In the genomic region with DNA sequence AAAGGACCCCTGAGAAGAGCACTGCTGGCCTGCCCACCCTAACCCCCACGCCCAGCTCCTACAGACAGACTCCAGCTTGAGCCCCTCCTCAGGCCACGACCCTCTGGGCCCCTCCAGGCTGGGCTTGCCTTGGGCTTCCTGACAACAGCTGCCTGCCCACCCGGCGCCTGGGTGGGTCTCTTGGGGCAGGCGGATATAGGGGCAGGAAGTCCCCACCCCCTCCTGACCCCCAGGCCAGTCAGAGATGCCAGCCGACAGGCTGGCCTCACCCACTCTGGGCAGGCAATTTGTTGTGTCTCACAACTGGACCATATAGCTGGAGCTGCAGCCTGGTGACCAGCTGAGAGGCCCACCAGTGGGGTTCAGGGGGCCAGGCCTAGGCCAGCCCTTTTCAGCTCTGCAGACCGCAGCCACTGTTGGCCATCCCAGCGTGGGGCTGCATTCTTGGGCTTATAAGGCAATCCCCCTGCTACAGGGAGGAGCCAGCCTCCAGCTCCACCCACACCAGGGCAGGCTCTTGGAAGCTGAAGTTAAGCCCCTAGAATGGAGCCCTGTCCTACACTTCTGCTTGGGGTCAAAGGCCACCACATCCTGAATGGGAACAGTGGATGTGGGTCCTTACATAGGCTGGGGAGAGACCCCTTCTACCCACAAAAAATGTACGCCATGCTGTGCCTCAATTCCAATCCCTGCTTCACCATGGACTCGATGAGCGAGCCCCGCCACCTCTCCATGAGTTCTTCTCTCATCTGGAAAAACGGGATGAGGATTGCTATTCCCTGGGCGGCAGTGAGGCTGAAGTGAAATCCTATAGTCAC, we compare ENCODE assay signal across 8 cellular contexts. TPM values are rescaled to one million over a fixed set of nuclear protein-coding genes. Genes with fewer than 3 reads are reported as not detected.
DNase-seq lines count a peak whose midpoint lies in the region; ATAC-seq lines count a peak whose summit lies in the region.

No MANE protein-coding gene starts in this region.

- peaks cover 0 to 4% of the 10 kb centered on the region in 2 donors for H3K36me3 ChIP-seq in aorta (ENCODE audit: control insufficient read depth in 1 of 2, insufficient read depth in 2 of 2, low read length in 1 of 2)

- no peaks in the 10 kb centered on the region for H3K27me3 ChIP-seq in aorta (ENCODE audit: control insufficient read depth in 1 of 2, insufficient read depth in 2 of 2, low read length in 1 of 2)

- ATAC-seq in memory B cell (ENCODE audit: low read depth) (no peak), aorta (ENCODE audit: low FRiP score) (peak; percentile 65)

- H3K27ac ChIP-seq in cingulate gyrus (ENCODE audit: low read depth, low read length) (peak overlapping the region; percentile 55), aorta (ENCODE audit: low read depth in 1 of 2, low read length in 2 of 2) (peak overlapping the region; percentile 89 to 95)

- H3K27ac Mint-ChIP-seq in memory B cell, result no peak overlapping the region

- DNase-seq in Daoy (ENCODE audit: low read depth) (peak; percentile 96), NOMO-1 treated with dmso at 0.1 percent for 144 hours (lab: John Stamatoyannopoulos, UW; ENCODE audit: unreplicated experiment) (peak; percentile 18), memory B cell (ENCODE audit: low spot score in 2 of 2) (no peak), aorta (peak; percentile 94), NCI-H748 treated with DMSO at 0.1 percent for 48 hours (lab: John Stamatoyannopoulos, UW) (no peak), NCI-H146 (lab: John Stamatoyannopoulos, UW) (no peak)
- DNase-seq in stimulated activated naive CD4-positive, alpha-beta T cell treated with Interleukin-2 at 50 U/mL for 16 hours (lab: John Stamatoyannopoulos, UW), result no peak

- H3K4me3 Mint-ChIP-seq in memory B cell, result peak overlapping the region; percentile 87

- no peaks in the 10 kb centered on the region for H3K9me3 ChIP-seq in aorta (ENCODE audit: control insufficient read depth, low read length)

- no peaks in the 10 kb centered on the region for H3K4me1 ChIP-seq in aorta (ENCODE audit: control insufficient read depth in 1 of 2, insufficient read depth in 2 of 2, low read length in 2 of 2)

- peak overlapping the region; percentile 64 to 67 for H3K4me3 ChIP-seq in aorta (ENCODE audit: low read length in 2 of 2)

- H3K9me3 Mint-ChIP-seq in memory B cell, result no peaks in the 10 kb centered on the region

- WGBS in aorta, 2 donors, result 15 to 20% methylated on average over 14 of the region's 14 CpGs

- intact Hi-C loops in aorta (cut with DNase I), result loop anchor here in 1 of 2 donors (2.0 kb wide), 2 partner anchors 39 to 69 kb away; partner anchors contain the start of gene GRK6

- H3K27me3 Mint-ChIP-seq in memory B cell, result peaks cover 1% of the 10 kb centered on the region

- peaks cover 36% of the 10 kb centered on the region for H3K4me1 Mint-ChIP-seq in memory B cell

- H3K36me3 Mint-ChIP-seq in memory B cell, result peaks cover 14% of the 10 kb centered on the region

RNA-seq across cellular contexts. Expression of gene PDLIM7, which starts 2.0 kb away (rescaled TPM):
- 197 and 234 TPM in 2 replicates for total RNA-seq in Daoy (2014; rRNA removed; shearing (Covaris generic))
- 100 to 1,000 TPM; 510 to 729 TPM for total RNA-seq in aorta
- 1,000 to 10,000 TPM in 1 of 2 donors, 100 to 1,000 TPM in 1; 184 to 1,248 TPM for polyA plus RNA-seq in aorta

RNA-seq across cellular contexts. Expression of gene DOK3, which starts 14.2 kb away (rescaled TPM):
- total RNA-seq in Daoy (2014; rRNA removed; shearing (Covaris generic)), result 3.7 and 3.9 TPM in 2 replicates
- 10 to 100 TPM; 15.0 to 21.6 TPM for total RNA-seq in aorta
- polyA plus RNA-seq in aorta, result 1 to 10 TPM; 2.7 to 4.4 TPM

RNA-seq across cellular contexts. Expression of gene DDX41, which starts 21.3 kb away (rescaled TPM):
- total RNA-seq in Daoy (2014; rRNA removed; shearing (Covaris generic)), result 68.7 and 91.5 TPM in 2 replicates
- total RNA-seq in aorta, result 10 to 100 TPM; 45.0 to 54.9 TPM
- 10 to 100 TPM; 46.5 to 95.4 TPM for polyA plus RNA-seq in aorta

RNA-seq across cellular contexts. Expression of gene DBN1, which starts 22.0 kb away (rescaled TPM):
- total RNA-seq in Daoy (2014; rRNA removed; shearing (Covaris generic)), result 166 and 187 TPM in 2 replicates
- 100 to 1,000 TPM in 1 of 2 donors, 10 to 100 TPM in 1; 66.3 to 140 TPM for total RNA-seq in aorta
- polyA plus RNA-seq in aorta, result 10 to 100 TPM; 23.7 to 68.9 TPM

RNA-seq across cellular contexts. Expression of gene PRR7, which starts 48.8 kb away (rescaled TPM):
- 15.7 and 21.4 TPM in 2 replicates for total RNA-seq in Daoy (2014; rRNA removed; shearing (Covaris generic))
- 1 to 10 TPM; 1.9 to 2.0 TPM for total RNA-seq in aorta
- polyA plus RNA-seq in aorta, result under 1 TPM in 1 of 2 donors, not detected in 1; 0.74 TPM

Comparison
In these comparisons a context has a peak if more than half of its experiments do, and no peak if none do; other contexts are left out.
1. DNase-seq: peak in Daoy (single experiment), NOMO-1 treated with dmso at 0.1 percent for 144 hours (single experiment) and aorta (2 of 2); none in memory B cell (0 of 2), NCI-H748 treated with DMSO at 0.1 percent for 48 hours (single experiment), stimulated activated naive CD4-positive, alpha-beta T cell treated with Interleukin-2 at 50 U/mL for 16 hours (single experiment) and NCI-H146 (single experiment).